29 cellular contexts compared by ENCODE assay signal in genomic region chr12:105769486-105769885, GRCh38.
DNase-seq lines count a peak whose midpoint lies in the region; ATAC-seq and TF ChIP-seq lines count a peak whose summit lies in the region.
"Had no signal": no experiment of that assay in that cellular context is flagged by ENCODE, and none has a peak within 500 bp of the region (broad histone marks: within the 10 kb centered on the region; RNA-seq: fewer than 3 reads in every experiment).

No MANE protein-coding gene starts in this region.

- H3K9ac ChIP-seq in mesenchymal stem cell (ENCODE audit: low read length), result no peak overlapping the region

- no peak overlapping the region for H3K18ac ChIP-seq in mesenchymal stem cell (ENCODE audit: low read depth in 1 of 2, low read length in 2 of 2)

- H3K4me3 Mint-ChIP-seq in natural killer cell, result no peak overlapping the region
- H3K4me3 Mint-ChIP-seq: CD14-positive monocyte; CD8-positive, alpha-beta memory T cell had no signal

- TF ChIP-seq CTCF in GM13976 (IDR thresholded peaks at IDR 0.05; ENCODE audit: borderline replicate concordance, control extremely low read depth, extremely low read depth, insufficient read depth, missing control alignments), result no peak
- no peak for TF ChIP-seq CTCF in natural killer cell (IDR thresholded peaks at IDR 0.05)

- no peak overlapping the region for H3K4ac ChIP-seq in mesenchymal stem cell (ENCODE audit: low read depth in 1 of 2, low read length in 2 of 2)

- H2AFZ ChIP-seq in mesenchymal stem cell (ENCODE audit: low read depth, low read length), result no peak overlapping the region
- H2AFZ ChIP-seq: PC-9 had no signal

- H2BK15ac ChIP-seq in mesenchymal stem cell (ENCODE audit: low read depth, poor library complexity, severe bottlenecking), result no peak overlapping the region

- DNase-seq in DMS 273 (lab: John Stamatoyannopoulos, UW; ENCODE audit: unreplicated experiment) (peak; percentile 16), DMS 273 treated with DMSO at 0.1 percent for 48 hours (lab: John Stamatoyannopoulos, UW) (no peak), astrocyte of the hippocampus (ENCODE audit: low read depth, low spot score) (peak; percentile 21), mesenchymal stem cell (peak; percentile 10), iPS-NIHi7 (ENCODE audit: extremely low spot score) (no peak), GM13976 (ENCODE audit: low spot score) (no peak), natural killer cell (no peak)
- DNase-seq: BE2C; Calu3; CD8-positive, alpha-beta memory T cell; DMS53; H7; Kasumi-1; MV-4-11; NCI-H1105; NCI-H1436 treated with DMSO at 0.1 percent for 48 hours; NCI-H187 treated with DMSO at 0.1 percent for 48 hours; NCI-H2171 treated with DMSO at 0.1 percent for 48 hours; NCI-H345; NCI-H510A treated with DMSO at 0.1 percent for 48 hours; NCI-H774; PC-9; Right ventricle myocardium superior; RPMI8226 had no signal

- no peak overlapping the region for H2BK120ac ChIP-seq in mesenchymal stem cell (ENCODE audit: low read depth, low read length)

- H3K23ac ChIP-seq in mesenchymal stem cell (ENCODE audit: low read length in 2 of 2), result no peak overlapping the region

- H3K27ac ChIP-seq in mesenchymal stem cell (ENCODE audit: low read length, poor library complexity, severe bottlenecking), result no peak overlapping the region
- H3K27ac ChIP-seq: 22Rv1, PC-9, SJSA1 had no signal

- no peak overlapping the region for H4K8ac ChIP-seq in mesenchymal stem cell (ENCODE audit: low read length)

- H3K36me3 ChIP-seq in mesenchymal stem cell (ENCODE audit: control insufficient read depth in 1 of 2, insufficient read depth in 2 of 2, low read depth in 1 of 2, low read length in 2 of 2), result no peaks in the 10 kb centered on the region
- H3K36me3 ChIP-seq: BE2C, SJSA1 had no signal

- no peaks in the 10 kb centered on the region for H3K36me3 Mint-ChIP-seq in natural killer cell
- H3K36me3 Mint-ChIP-seq: CD14-positive monocyte; CD8-positive, alpha-beta memory T cell had no signal

- no peak for ATAC-seq in natural killer cell
- ATAC-seq: HepG2, K562 had no signal

- no peak overlapping the region for H4K91ac ChIP-seq in mesenchymal stem cell (ENCODE audit: low read length)

- WGBS in mesenchymal stem cell, result no CpG with 5 or more reads among the region's 2 CpGs

- H3K4me1 Mint-ChIP-seq in natural killer cell, result no peaks in the 10 kb centered on the region
- H3K4me1 Mint-ChIP-seq: CD14-positive monocyte; CD8-positive, alpha-beta memory T cell had no signal

- H3K14ac ChIP-seq in mesenchymal stem cell (ENCODE audit: low read length in 2 of 2), result no peak overlapping the region

- H3K79me1 ChIP-seq in mesenchymal stem cell (replicated peaks; ENCODE audit: low read length, poor library complexity, severe bottlenecking), result no peaks in the 10 kb centered on the region

- peaks cover 7 to 15% of the 10 kb centered on the region in 2 donors for H3K27me3 Mint-ChIP-seq in natural killer cell (ENCODE audit: low read depth in 2 of 2)

- H3K27ac Mint-ChIP-seq in natural killer cell, result no peak overlapping the region
- H3K27ac Mint-ChIP-seq: CD14-positive monocyte; CD8-positive, alpha-beta memory T cell had no signal

- no peak overlapping the region for H2BK12ac ChIP-seq in mesenchymal stem cell (ENCODE audit: low read length in 2 of 2)

- H3K4me1 ChIP-seq in mesenchymal stem cell (ENCODE audit: control insufficient read depth, insufficient read depth, low read depth, low read length), result peaks cover under 1% of the 10 kb centered on the region
- H3K4me1 ChIP-seq: BE2C, SJSA1 had no signal

- no peak overlapping the region for H2BK5ac ChIP-seq in mesenchymal stem cell (ENCODE audit: low read depth, low read length, poor library complexity, severe bottlenecking)

- H3K9me3 ChIP-seq in mesenchymal stem cell (ENCODE audit: control insufficient read depth, low read length), result no peaks in the 10 kb centered on the region
- H3K9me3 ChIP-seq: BE2C, SJSA1 had no signal

- no peak overlapping the region for H3K4me2 ChIP-seq in mesenchymal stem cell (ENCODE audit: low read length, poor library complexity, severe bottlenecking)
- H3K4me2 ChIP-seq: PC-9 had no signal

- intact Hi-C loops in natural killer cell (cut with micrococcal nuclease), result no loop called here

- peaks cover 0 to 11% of the 10 kb centered on the region in 2 experiments for H3K27me3 ChIP-seq in mesenchymal stem cell (ENCODE audit: control insufficient read depth in 1 of 2, insufficient read depth in 1 of 2, low read length in 2 of 2)
- H3K27me3 ChIP-seq: BE2C, SJSA1 had no signal

- in situ Hi-C loops in GM13976 (cut with MboI; ENCODE audit: low sequenced_read_pairs, unreplicated experiment), result no loop called here

- H3K4me3 ChIP-seq in mesenchymal stem cell (ENCODE audit: insufficient read depth in 1 of 2, low read depth in 1 of 2, low read length in 2 of 2), result no peak overlapping the region
- H3K4me3 ChIP-seq: K562, PC-9, SJSA1 had no signal

- no peak overlapping the region for H2AK5ac ChIP-seq in mesenchymal stem cell (ENCODE audit: low read length, severe bottlenecking)

- H3K9me3 Mint-ChIP-seq in natural killer cell, result no peaks in the 10 kb centered on the region

Comparison
In these comparisons a context has a peak if more than half of its experiments do, and no peak if none do; other contexts are left out.
1. DNase-seq: peak in DMS 273 (single experiment), astrocyte of the hippocampus (single experiment) and mesenchymal stem cell (single experiment); none in DMS 273 treated with DMSO at 0.1 percent for 48 hours (single experiment), iPS-NIHi7 (single experiment), GM13976 (single experiment) and natural killer cell (single experiment).